10 cellular contexts compared by ENCODE assay signal in the genomic region with DNA sequence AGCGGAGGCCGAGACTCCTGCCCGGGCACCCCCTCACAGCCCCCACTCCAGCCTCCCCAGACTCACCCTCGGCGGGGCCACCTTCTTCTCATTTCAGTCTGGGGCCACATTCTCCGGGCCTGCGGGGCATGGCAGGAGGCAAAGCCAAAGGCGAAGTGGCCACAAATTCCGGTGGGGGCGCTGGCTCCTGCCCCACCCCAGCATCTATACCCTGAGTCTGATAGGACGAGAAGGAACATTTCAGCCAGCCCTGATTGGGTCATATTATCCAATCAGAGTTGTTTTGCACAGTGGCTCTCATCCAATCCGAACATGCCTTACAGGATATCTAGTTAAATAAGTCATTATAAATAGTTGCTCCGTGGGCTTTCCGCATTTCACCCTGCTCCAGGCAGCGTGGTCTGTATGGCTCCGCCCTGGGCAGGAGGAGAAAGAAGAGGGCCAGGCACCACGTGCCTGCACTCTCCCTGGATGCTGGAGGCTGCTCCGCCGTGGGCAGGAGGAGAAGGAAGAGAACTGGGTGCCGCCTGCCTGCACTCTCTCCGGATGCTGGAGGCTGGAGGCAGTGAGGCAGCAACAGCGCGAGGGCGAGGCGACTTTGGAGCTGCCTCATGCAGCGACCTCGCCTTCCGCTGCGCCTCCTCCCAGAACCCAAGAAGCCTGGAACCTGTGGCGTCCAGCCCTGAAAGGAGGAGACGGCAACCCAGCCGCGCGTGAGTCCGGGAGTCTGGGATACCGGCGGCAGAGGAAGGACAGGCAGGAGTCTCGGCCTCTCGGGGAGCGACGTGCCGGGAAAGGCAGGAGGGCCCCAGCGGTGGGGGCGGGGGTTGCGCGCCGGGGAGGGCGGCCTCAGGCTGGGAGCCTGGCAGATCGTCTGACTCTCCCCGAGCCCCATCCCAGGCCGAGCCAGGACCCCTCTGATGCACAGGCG.
DNase-seq lines count a peak whose midpoint lies in the region; TF ChIP-seq lines count a peak whose summit lies in the region.
"Had no signal": no experiment of that assay in that cellular context is flagged by ENCODE, and none has a peak within 500 bp of the region (broad histone marks: within the 10 kb centered on the region; RNA-seq: fewer than 3 reads in every experiment).

No MANE protein-coding gene starts in this region.

- no peaks in the 10 kb centered on the region for H3K79me2 ChIP-seq in trophoblast cell (ENCODE audit: control insufficient read depth, insufficient read depth, low read length, poor library complexity)

- H3K36me3 ChIP-seq in esophagus (ENCODE audit: control insufficient read depth in 2 of 2, insufficient read depth in 2 of 2, low read length in 1 of 2) (no peaks in the 10 kb centered on the region), trophoblast cell (ENCODE audit: control insufficient read depth in 1 of 2, insufficient read depth in 2 of 2, low read length in 2 of 2) (no peaks in the 10 kb centered on the region), WERI-Rb-1 (no peaks in the 10 kb centered on the region)

- H3K4me3 ChIP-seq in esophagus (ENCODE audit: low read depth in 1 of 2, low read length in 2 of 2) = peak overlapping the region; percentile 29 to 56
- no peak overlapping the region for H3K4me3 ChIP-seq in trophoblast cell (ENCODE audit: low read depth, low read length)
- H3K4me3 ChIP-seq in WERI-Rb-1 (ENCODE audit: low read depth, low read length) = no peak overlapping the region
- H3K4me3 ChIP-seq: PC-9 had no signal

- no peak overlapping the region for H3K27ac ChIP-seq in esophagus (ENCODE audit: low read depth in 2 of 2, low read length in 1 of 2)
- no peak overlapping the region for H3K27ac ChIP-seq in trophoblast cell (ENCODE audit: low read depth, low read length)
- no peak overlapping the region for H3K27ac ChIP-seq in WERI-Rb-1
- H3K27ac ChIP-seq: epithelial cell of prostate, PC-9 had no signal

- no peak overlapping the region for H3K14ac ChIP-seq in trophoblast cell (ENCODE audit: low read length)

- no peak overlapping the region for H2BK5ac ChIP-seq in trophoblast cell (ENCODE audit: low read depth, low read length, poor library complexity)

- H3K4me1 ChIP-seq in esophagus (ENCODE audit: control insufficient read depth in 2 of 2, insufficient read depth in 2 of 2, low read length in 1 of 2) (peaks cover 0 to 5% of the 10 kb centered on the region in 2 donors), trophoblast cell (ENCODE audit: control insufficient read depth in 1 of 2, insufficient read depth in 2 of 2, low read length in 2 of 2) (no peaks in the 10 kb centered on the region)

- no peak overlapping the region for H3K4ac ChIP-seq in trophoblast cell (ENCODE audit: low read depth, low read length)

- no peak overlapping the region for H2AFZ ChIP-seq in trophoblast cell (ENCODE audit: insufficient read depth, low read length, poor library complexity)
- H2AFZ ChIP-seq: PC-9 had no signal

- H2AK5ac ChIP-seq in trophoblast cell (ENCODE audit: low read length) = no peak overlapping the region

- H4K12ac ChIP-seq in trophoblast cell (ENCODE audit: low read depth, low read length) = no peak overlapping the region

- H2BK12ac ChIP-seq in trophoblast cell (ENCODE audit: low read length) = no peak overlapping the region

- peak; percentile 2 for DNase-seq in COLO668 (lab: John Stamatoyannopoulos, UW; ENCODE audit: unreplicated experiment)
- DNase-seq in NCI-H2227 treated with DMSO at 0.1 percent for 48 hours (lab: John Stamatoyannopoulos, UW) = peak; percentile 36
- DNase-seq in trophoblast cell = peak; percentile 5 to 37
- no peak for DNase-seq in midbrain (lab: John Stamatoyannopoulos, UW)
- DNase-seq in mesenteric fat pad (ENCODE audit: low spot score) = no peak
- DNase-seq in middle frontal gyrus (ENCODE audit: extremely low spot score, low spot score) = no peak
- no peak for DNase-seq in WERI-Rb-1
- DNase-seq: PC-9 had no signal

- H2BK120ac ChIP-seq in trophoblast cell (ENCODE audit: insufficient read depth, low read length, poor library complexity) = no peak overlapping the region

- 28 to 29% methylated on average over 51 to 52 of the region's 52 CpGs for WGBS in esophagus, 2 donors
- no CpG with 5 or more reads among the region's 52 CpGs for WGBS in trophoblast cell (ENCODE audit: extremely low coverage, insufficient coverage, insufficient read length)

- H3K9me3 ChIP-seq in esophagus (ENCODE audit: control insufficient read depth in 2 of 2, insufficient read depth in 1 of 2, low read depth in 1 of 2, low read length in 1 of 2) (peaks cover 0 to 3% of the 10 kb centered on the region in 2 donors), trophoblast cell (ENCODE audit: insufficient read depth, low read depth, low read length) (peaks cover 28% of the 10 kb centered on the region), WERI-Rb-1 (ENCODE audit: severe bottlenecking) (no peaks in the 10 kb centered on the region)

- no peak overlapping the region for H3K18ac ChIP-seq in trophoblast cell (ENCODE audit: low read length)

- no peak overlapping the region for H4K91ac ChIP-seq in trophoblast cell (ENCODE audit: low read depth, low read length)

- no peak overlapping the region for H4K8ac ChIP-seq in trophoblast cell (ENCODE audit: low read depth, low read length)

- no peaks in the 10 kb centered on the region for H3K79me1 ChIP-seq in trophoblast cell (ENCODE audit: low read length)

- H3K4me2 ChIP-seq in trophoblast cell (ENCODE audit: low read length) = no peak overlapping the region
- H3K4me2 ChIP-seq: PC-9 had no signal

- no peak for TF ChIP-seq CTCF in WERI-Rb-1 (IDR thresholded peaks at IDR 0.05; ENCODE audit: low read depth, low read length)

- H3K23ac ChIP-seq in trophoblast cell (ENCODE audit: low read length) = no peak overlapping the region

- no peaks in the 10 kb centered on the region for H3K27me3 ChIP-seq in esophagus (ENCODE audit: control insufficient read depth in 1 of 2, insufficient read depth in 2 of 2, low read length in 2 of 2)
- no peaks in the 10 kb centered on the region for H3K27me3 ChIP-seq in trophoblast cell (ENCODE audit: insufficient read depth, low read length)
- H3K27me3 ChIP-seq in WERI-Rb-1 (ENCODE audit: insufficient read depth, low read depth, severe bottlenecking) = peaks cover 38% of the 10 kb centered on the region

- no peak overlapping the region for H3K9ac ChIP-seq in trophoblast cell (ENCODE audit: low read length)

Comparison
In these comparisons a context has a peak if more than half of its experiments do, and no peak if none do; other contexts are left out.
1. DNase-seq: peak in COLO668 (single experiment), NCI-H2227 treated with DMSO at 0.1 percent for 48 hours (single experiment) and trophoblast cell (2 of 2); none in midbrain (single experiment), mesenteric fat pad (single experiment), middle frontal gyrus (single experiment) and WERI-Rb-1 (single experiment).
2. H3K4me3 ChIP-seq: peak in esophagus (2 of 2); none in trophoblast cell (single experiment) and WERI-Rb-1 (single experiment).